Comparison of ENCODE assay signal across 8 cellular contexts in the genomic region with DNA sequence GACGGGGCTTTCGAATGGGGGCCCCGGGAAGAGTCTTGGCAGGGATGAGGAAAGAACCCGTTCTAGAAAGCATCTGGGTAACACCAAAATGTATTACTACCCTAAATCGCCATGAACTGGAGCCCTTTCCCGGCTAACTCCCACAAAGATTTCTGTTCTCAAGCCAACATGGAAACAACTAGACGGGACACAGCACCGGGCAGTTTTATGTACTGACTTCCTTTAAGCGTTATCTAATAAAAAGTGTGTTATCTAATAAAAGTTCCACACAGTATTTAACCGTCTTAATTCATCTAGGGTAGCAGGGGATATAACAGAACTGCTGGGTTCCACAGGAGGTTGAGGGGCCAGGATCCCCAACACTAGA. TPM values are rescaled to one million over a fixed set of nuclear protein-coding genes. Genes with fewer than 3 reads are reported as not detected.
DNase-seq lines count a peak whose midpoint lies in the region; ATAC-seq lines count a peak whose summit lies in the region.

No MANE protein-coding gene starts in this region.

- H3K27ac ChIP-seq in ACC112 (ENCODE audit: low read depth, low read length) (peak overlapping the region; percentile 84), muscle layer of duodenum (ENCODE audit: low read length) (peak overlapping the region; percentile 94)
- H3K27ac ChIP-seq in effector memory CD4-positive, alpha-beta T cell (ENCODE audit: insufficient read depth, low read length, poor library complexity, severe bottlenecking), result peak overlapping the region; percentile 79

- H3K36me3 ChIP-seq in ACC112 (ENCODE audit: insufficient read depth, low read length), result no peaks in the 10 kb centered on the region; the same call in 1 of the 2 replicates
- H3K36me3 ChIP-seq in MG63, result peaks cover 10% of the 10 kb centered on the region
- H3K36me3 ChIP-seq in effector memory CD4-positive, alpha-beta T cell (ENCODE audit: control insufficient read depth, insufficient read depth, low read length), result peaks cover 14% of the 10 kb centered on the region
- peaks cover 22% of the 10 kb centered on the region in 2 donors for H3K36me3 ChIP-seq in muscle layer of duodenum (ENCODE audit: control insufficient read depth in 1 of 2, insufficient read depth in 2 of 2, low read length in 2 of 2)

- no peaks in the 10 kb centered on the region for H3K9me3 ChIP-seq in MG63
- H3K9me3 ChIP-seq in effector memory CD4-positive, alpha-beta T cell (ENCODE audit: control insufficient read depth, low read length), result no peaks in the 10 kb centered on the region
- H3K9me3 ChIP-seq in muscle layer of duodenum (ENCODE audit: control insufficient read depth in 1 of 2, low read length in 2 of 2), result no peaks in the 10 kb centered on the region

- H3K4me1 ChIP-seq in ACC112 (ENCODE audit: control insufficient read depth, insufficient read depth, low read length, unreplicated experiment), result peaks cover 34% of the 10 kb centered on the region
- H3K4me1 ChIP-seq in effector memory CD4-positive, alpha-beta T cell (ENCODE audit: control insufficient read depth, insufficient read depth, low read length, poor library complexity, severe bottlenecking), result peaks cover 14% of the 10 kb centered on the region
- peaks cover 11 to 12% of the 10 kb centered on the region in 2 donors for H3K4me1 ChIP-seq in muscle layer of duodenum (ENCODE audit: control insufficient read depth in 1 of 2, insufficient read depth in 2 of 2, low read length in 2 of 2)

- H3K27me3 ChIP-seq in ACC112 (ENCODE audit: insufficient read depth, low read length) (no peaks in the 10 kb centered on the region), MG63 (no peaks in the 10 kb centered on the region), muscle layer of duodenum (ENCODE audit: low read depth, low read length) (no peaks in the 10 kb centered on the region)
- no peaks in the 10 kb centered on the region for H3K27me3 ChIP-seq in effector memory CD4-positive, alpha-beta T cell (replicated peaks; ENCODE audit: control insufficient read depth, insufficient read depth, low read length, poor library complexity, severe bottlenecking)

- peak overlapping the region; percentile 88 for H2AFZ ChIP-seq in ACC112 (ENCODE audit: low read length, unreplicated experiment)

- no peak for DNase-seq in MG63
- DNase-seq in effector memory CD4-positive, alpha-beta T cell, result no peak
- DNase-seq in ureter (ENCODE audit: low spot score), result no peak
- DNase-seq in SIG-M5 (lab: John Stamatoyannopoulos, UW), result no peak

- ATAC-seq in HG02610 (IDR thresholded peaks at IDR 0.05; ENCODE audit: unreplicated experiment) (no peak), GM19324 (IDR thresholded peaks at IDR 0.05; ENCODE audit: low FRiP score, unreplicated experiment) (no peak)

- no peaks in the 10 kb centered on the region for H3K79me2 ChIP-seq in ACC112 (ENCODE audit: control insufficient read depth, insufficient read depth, low read length, unreplicated experiment)

- H3K4me3 ChIP-seq in ACC112 (ENCODE audit: low read depth, low read length) (peak overlapping the region; percentile 75), MG63 (peak overlapping the region; percentile 49), muscle layer of duodenum (ENCODE audit: low read depth in 1 of 2, low read length in 2 of 2) (peak overlapping the region; percentile 58 to 75)
- peak overlapping the region; percentile 47 for H3K4me3 ChIP-seq in effector memory CD4-positive, alpha-beta T cell (ENCODE audit: insufficient read depth, low read depth, low read length, poor library complexity, severe bottlenecking)

RNA-seq across cellular contexts. Expression of a gene that starts 0.3 kb away (rescaled TPM):
- total RNA-seq in MG63 (2014; rRNA removed; shearing (Covaris generic); ENCODE audit: low replicate concordance), result 1.4 and 2.7 TPM in 2 replicates
- 8.9 TPM for total RNA-seq in ureter
